ENCODE assay signal across 1 cellular context in genomic region chr19:51927859-51928258, GRCh38.
TF ChIP-seq lines count a peak whose summit lies in the region.

No MANE protein-coding gene starts in this region.

TF ChIP-seq in GM12878, 131 proteins besides CTCF, POLR2A, EP300 and RAD21:
- TF ChIP-seq ZNF24 (IDR thresholded peaks at IDR 0.05) (no peak), SKIL (IDR thresholded peaks at IDR 0.05; ENCODE audit: low read depth, poor library complexity, severe bottlenecking) (no peak), CREM (IDR thresholded peaks at IDR 0.05; ENCODE audit: low read depth) (no peak), SIX5 (IDR thresholded peaks at IDR 0.05; ENCODE audit: low read depth, low read length, severe bottlenecking) (no peak), BCL3 (IDR thresholded peaks at IDR 0.05; ENCODE audit: borderline replicate concordance, insufficient read depth, low read depth, low read length, poor library complexity, severe bottlenecking) (no peak), BHLHE40 (IDR thresholded peaks at IDR 0.05; ENCODE audit: borderline replicate concordance in 1 of 2, low read depth in 2 of 2, low read length in 1 of 2) (no peak), ZBTB40 (IDR thresholded peaks at IDR 0.05; ENCODE audit: borderline replicate concordance) (no peak), SUZ12 (IDR thresholded peaks at IDR 0.05; ENCODE audit: unreplicated experiment) (no peak), JUND (IDR thresholded peaks at IDR 0.05; ENCODE audit: low read depth, low read length) (no peak), MTA2 (IDR thresholded peaks at IDR 0.05; ENCODE audit: low read depth) (no peak), E2F4 (IDR thresholded peaks at IDR 0.05; ENCODE audit: low read depth, low read length) (no peak), ZBED1 (IDR thresholded peaks at IDR 0.05; ENCODE audit: borderline replicate concordance) (no peak), ZNF592 (IDR thresholded peaks at IDR 0.05) (no peak), WRNIP1 (IDR thresholded peaks at IDR 0.05; ENCODE audit: borderline replicate concordance, low read depth, low read length) (no peak), LARP7 (IDR thresholded peaks at IDR 0.05) (no peak), IRF4 (IDR thresholded peaks at IDR 0.05; ENCODE audit: low read depth, low read length) (no peak), RB1 (IDR thresholded peaks at IDR 0.05; ENCODE audit: borderline replicate concordance) (no peak), NR2C2 (IDR thresholded peaks at IDR 0.05; ENCODE audit: borderline replicate concordance, control insufficient read depth, insufficient read length, low read depth) (no peak), SIN3A (IDR thresholded peaks at IDR 0.05; ENCODE audit: low read depth, low read length) (no peak)
